8 cellular contexts compared by ENCODE assay signal in the genomic region with DNA sequence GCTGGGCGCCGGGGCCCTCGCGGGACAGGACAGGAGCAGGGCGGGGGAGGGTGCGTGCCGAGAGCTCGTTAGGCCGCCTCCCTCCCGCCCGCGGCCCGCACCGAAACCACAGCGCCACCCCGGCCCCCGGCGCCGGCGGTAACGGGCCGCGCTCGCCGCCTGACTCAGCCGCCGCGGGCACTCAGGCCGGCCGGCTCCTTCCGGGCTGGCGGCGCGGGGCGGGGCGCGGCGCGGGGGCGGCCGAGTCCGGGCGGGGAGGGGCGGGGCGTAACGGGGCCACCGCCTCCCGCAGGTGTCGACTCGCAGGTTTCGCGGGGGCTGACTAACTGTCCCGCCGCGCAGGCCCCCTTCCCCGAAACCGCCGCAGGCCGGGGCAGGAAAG. TPM values are rescaled to one million over a fixed set of nuclear protein-coding genes. Genes with fewer than 3 reads are reported as not detected.
DNase-seq lines count a peak whose midpoint lies in the region; ATAC-seq and TF ChIP-seq lines count a peak whose summit lies in the region.

TSS of gene AP5B1 (minus strand) at position 207 of the 382 bp plus-strand sequence. CDS start 385 bp downstream, outside the sequence.

- H3K4me3 ChIP-seq in epithelial cell of proximal tubule (ENCODE audit: low read depth, low read length): peak within 1 kb of the TSS; percentile 77

- no peak for TF ChIP-seq CTCF in epithelial cell of proximal tubule (conservative IDR thresholded peaks at IDR 0.05; ENCODE audit: low read depth, low read length)

- DNase-seq in NCI-H82 (lab: John Stamatoyannopoulos, UW) (peak; percentile 58), NCI-H82 treated with DMSO at 0.1 percent for 48 hours (lab: John Stamatoyannopoulos, UW; ENCODE audit: unreplicated experiment) (no peak), NCI-H2227 treated with DMSO at 0.1 percent for 48 hours (lab: John Stamatoyannopoulos, UW) (peak; percentile 48), activated T-cell treated with anti-CD3 and anti-CD28 coated beads for 4 hours (peak; percentile 66), epithelial cell of proximal tubule (ENCODE audit: low read depth) (no peak), mucosa of gallbladder (ENCODE audit: low spot score) (no peak)
- DNase-seq in stimulated activated CD8-positive, alpha-beta memory T cell treated with anti-CD3 and anti-CD28 coated beads, Interleukin-7, amount 100 ng/mL, for 1 hour (ENCODE audit: low read depth in 2 of 2): peak; percentile 48 to 51

- ATAC-seq in HG02678 (IDR thresholded peaks at IDR 0.05; ENCODE audit: unreplicated experiment): peak; percentile 65

RNA-seq across cellular contexts. Expression of gene AP5B1, which starts in this region (rescaled TPM):
- total RNA-seq in epithelial cell of proximal tubule (14.0 and 17.9 TPM in 2 replicates), mucosa of gallbladder (22.2 TPM)

Comparison
In these comparisons a context has a peak if more than half of its experiments do, and no peak if none do; other contexts are left out.
1. DNase-seq: peak in NCI-H82 (single experiment), NCI-H2227 treated with DMSO at 0.1 percent for 48 hours (single experiment), activated T-cell treated with anti-CD3 and anti-CD28 coated beads for 4 hours (single experiment) and stimulated activated CD8-positive, alpha-beta memory T cell treated with anti-CD3 and anti-CD28 coated beads, Interleukin-7, amount 100 ng/mL, for 1 hour (2 of 2); none in NCI-H82 treated with DMSO at 0.1 percent for 48 hours (single experiment), epithelial cell of proximal tubule (single experiment) and mucosa of gallbladder (single experiment).